1 cellular context compared by ENCODE assay signal in the genomic region with DNA sequence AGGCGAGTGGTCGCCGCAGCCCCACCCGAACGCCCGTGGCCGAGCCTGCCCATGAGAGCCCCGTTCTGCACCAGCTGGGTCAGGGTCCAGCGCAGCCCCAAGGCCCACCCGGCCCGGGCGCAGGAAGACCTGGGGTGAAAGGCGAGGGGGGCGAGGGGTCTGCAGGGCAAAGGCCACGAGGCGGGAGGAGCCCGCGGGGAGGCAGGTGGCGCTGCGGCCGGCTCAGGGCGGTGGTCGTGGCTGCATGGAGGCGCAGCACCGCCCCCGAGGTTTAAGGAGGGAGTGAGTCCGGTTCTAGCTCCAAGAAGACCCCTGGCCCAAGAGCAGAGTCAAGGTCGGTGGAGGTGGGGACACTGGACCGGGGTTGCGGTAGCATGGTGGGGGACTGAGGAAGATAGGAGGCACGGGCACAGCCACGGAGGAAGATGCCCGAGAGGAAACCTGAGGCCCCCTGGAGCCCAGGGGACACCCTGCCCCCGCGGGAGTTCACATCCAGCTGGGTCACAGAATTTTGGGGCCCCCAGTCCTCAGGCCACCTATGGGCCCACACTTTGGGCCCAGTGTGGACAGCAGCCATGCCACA.
TF ChIP-seq lines count a peak whose summit lies in the region.

No MANE protein-coding gene starts in this region.

TF ChIP-seq in K562, 482 proteins besides CTCF, POLR2A, EP300 and RAD21:
- TF ChIP-seq ZNF23 (CRISPR knock-in tag; IDR thresholded peaks at IDR 0.05) = no peak
- TF ChIP-seq ZNF707 (CRISPR knock-in tag; conservative IDR thresholded peaks at IDR 0.05) = no peak
- TF ChIP-seq PML (IDR thresholded peaks at IDR 0.05; ENCODE audit: low read length) = no peak
- no peak for TF ChIP-seq NFE2 (IDR thresholded peaks at IDR 0.05; ENCODE audit: low read depth)
- no peak for TF ChIP-seq ZNF3 (CRISPR knock-in tag; IDR thresholded peaks at IDR 0.05)
- peak; percentile 6 to 33; a peak in 2 of 4 replicates for TF ChIP-seq NRF1 (conservative IDR thresholded peaks at IDR 0.05 in 1 of 2, IDR thresholded peaks at IDR 0.05 in 1 of 2)
- TF ChIP-seq ZFP1 (CRISPR knock-in tag; IDR thresholded peaks at IDR 0.05) = no peak
- TF ChIP-seq TEAD2 (tag; IDR thresholded peaks at IDR 0.05) = no peak
- peak; percentile 13 for TF ChIP-seq POLR2G (IDR thresholded peaks at IDR 0.05; ENCODE audit: low read depth, low read length)
- no peak for TF ChIP-seq XRCC4 (IDR thresholded peaks at IDR 0.05; ENCODE audit: extremely low read depth, insufficient read depth, insufficient read length)
- TF ChIP-seq ATF7 (IDR thresholded peaks at IDR 0.05) = no peak
- TF ChIP-seq NR2F6 (CRISPR knock-in tag; IDR thresholded peaks at IDR 0.05) = no peak
- TF ChIP-seq RBFOX2 (IDR thresholded peaks at IDR 0.05; ENCODE audit: low read depth, low read length) = peak; percentile 42
- TF ChIP-seq ZBTB7A (IDR thresholded peaks at IDR 0.05; ENCODE audit: borderline replicate concordance, control insufficient read depth, low read depth, low read length) = peak; percentile 89; the same call in 1 of the 2 replicates
